Comparison of ENCODE assay signal across 31 cellular contexts in the genomic region with DNA sequence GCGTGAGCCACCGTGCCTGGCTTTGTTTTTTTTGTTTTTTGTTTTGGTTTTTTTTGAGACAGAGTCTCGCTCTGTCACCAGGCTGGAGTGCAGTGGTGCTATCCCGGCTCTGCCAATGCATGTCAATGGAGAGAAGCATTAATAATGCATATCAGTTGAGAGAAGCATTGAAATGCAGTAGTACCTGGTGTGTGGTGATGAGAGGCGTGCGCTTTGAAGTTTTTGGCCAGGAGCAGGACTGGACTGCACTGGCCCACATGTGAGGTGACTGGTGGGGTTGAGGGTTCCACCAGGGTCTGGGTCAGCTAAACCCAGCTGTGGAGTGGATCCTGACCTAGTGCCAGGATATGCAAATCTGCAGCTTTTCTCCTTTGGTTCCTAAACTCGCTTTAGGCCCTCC. TPM values are rescaled to one million over a fixed set of nuclear protein-coding genes. Genes with fewer than 3 reads are reported as not detected.
DNase-seq lines count a peak whose midpoint lies in the region; ATAC-seq and TF ChIP-seq lines count a peak whose summit lies in the region.
"Had no signal": no experiment of that assay in that cellular context is flagged by ENCODE, and none has a peak within 500 bp of the region (broad histone marks: within the 10 kb centered on the region; RNA-seq: fewer than 3 reads in every experiment).

No MANE protein-coding gene starts in this region.

- peaks cover 58% of the 10 kb centered on the region for H3K4me1 ChIP-seq in cardiac muscle cell (ENCODE audit: low read depth)
- H3K4me1 ChIP-seq in ascending aorta, result peaks cover 29 to 72% of the 10 kb centered on the region in 2 donors
- H3K4me1 ChIP-seq in lower lobe of right lung, result peaks cover 60% of the 10 kb centered on the region
- H3K4me1 ChIP-seq in thyroid gland, result peaks cover 42 to 71% of the 10 kb centered on the region in 2 donors

- intact Hi-C loops in Right ventricle myocardium superior (cut with DNase I) (no loop called here), ascending aorta (cut with DNase I) (no loop called here), lower lobe of right lung (cut with DNase I) (no loop called here), thyroid gland (cut with DNase I) (no loop called here)
- intact Hi-C loops in CD4-positive, alpha-beta T cell (cut with DNase I, micrococcal nuclease), result no loop called here

- CTCF ChIA-PET in CD4-positive, alpha-beta T cell (lab: Charles Lee), result no interaction called here

- H3K9me3 ChIP-seq in cardiac muscle cell (ENCODE audit: low read depth) (no peaks in the 10 kb centered on the region), ascending aorta (no peaks in the 10 kb centered on the region), lower lobe of right lung (no peaks in the 10 kb centered on the region), thyroid gland (no peaks in the 10 kb centered on the region)
- H3K9me3 ChIP-seq in CD4-positive, alpha-beta T cell (ENCODE audit: control insufficient read depth, low read length), result no peaks in the 10 kb centered on the region
- H3K9me3 ChIP-seq: right lobe of liver, SK-N-SH had no signal

- DNase-seq in cardiac muscle cell (ENCODE audit: low read depth in 1 of 2, low spot score in 1 of 2) (no peak), Right ventricle myocardium superior (no peak), ascending aorta (ENCODE audit: low spot score in 2 of 2) (no peak), lower lobe of right lung (no peak), thyroid gland (no peak), HT-29 (ENCODE audit: low spot score) (no peak), T1000 (lab: John Stamatoyannopoulos, UW) (no peak)
- no peak for DNase-seq in CD4-positive, alpha-beta T cell
- DNase-seq: 8988T; activated effector memory CD4-positive, alpha-beta T cell treated with Interleukin-2 at 50 U/mL for 16 hours; activated T-cell treated with anti-CD3 and anti-CD28 coated beads for 4 hours; NCI-H1417 treated with DMSO at 0.1 percent for 48 hours; NCI-H2107; NCI-H446; NCI-H82; nephron progenitor cell; right lobe of liver; RPMI8226; SK-N-SH; stimulated activated CD4-positive, alpha-beta T cell treated with anti-CD3 and anti-CD28 coated beads, Interleukin-4, amount 100 ng/mL, for 4 hours; stimulated activated naive CD4-positive, alpha-beta T cell had no signal

- H3K4me3 Mint-ChIP-seq in CD4-positive, alpha-beta T cell, result no peak overlapping the region
- H3K4me3 Mint-ChIP-seq: activated naive CD8-positive, alpha-beta T cell; central memory CD8-positive, alpha-beta T cell; dendritic cell treated with granulocyte-macrophage colony-stimulating factor and Interleukin-4, amounts not matched to agents 40 ng/mL and 50 ng/mL, for 4 days; nephron progenitor cell; T-helper 1 cell treated with Interleukin-12 subunit alpha and Interleukin-12 subunit beta and Interleukin-4 antibody, amounts not matched to agents 30 μg/mL and 1 μg/mL, for 36 hours had no signal

- peak overlapping the region; percentile 76 for H3K27ac ChIP-seq in cardiac muscle cell
- H3K27ac ChIP-seq in ascending aorta, result peak overlapping the region; percentile 81 to 96
- peak overlapping the region; percentile 64 for H3K27ac ChIP-seq in lower lobe of right lung
- H3K27ac ChIP-seq in thyroid gland, result peak overlapping the region in 2 of 3 donors; percentile 72 to 74
- H3K27ac ChIP-seq in CD4-positive, alpha-beta T cell (ENCODE audit: low read depth, low read length), result no peak overlapping the region
- H3K27ac ChIP-seq: right lobe of liver had no signal

- no peaks in the 10 kb centered on the region for H3K9me3 Mint-ChIP-seq in CD4-positive, alpha-beta T cell
- H3K9me3 Mint-ChIP-seq: central memory CD8-positive, alpha-beta T cell; dendritic cell treated with granulocyte-macrophage colony-stimulating factor and Interleukin-4, amounts not matched to agents 40 ng/mL and 50 ng/mL, for 4 days; nephron progenitor cell; T-helper 1 cell treated with Interleukin-12 subunit alpha and Interleukin-12 subunit beta and Interleukin-4 antibody, amounts not matched to agents 30 μg/mL and 1 μg/mL, for 36 hours had no signal

- H3K4me3 ChIP-seq in cardiac muscle cell, result no peak overlapping the region
- H3K4me3 ChIP-seq in ascending aorta, result no peak overlapping the region
- no peak overlapping the region for H3K4me3 ChIP-seq in lower lobe of right lung
- no peak overlapping the region for H3K4me3 ChIP-seq in thyroid gland (replicated peaks in 1 of 3)
- H3K4me3 ChIP-seq: GM12878, K562, right lobe of liver had no signal

- TF ChIP-seq CTCF in cardiac muscle cell (IDR thresholded peaks at IDR 0.05; ENCODE audit: low read depth, low read length) (no peak), ascending aorta (IDR thresholded peaks at IDR 0.05) (no peak), lower lobe of right lung (IDR thresholded peaks at IDR 0.05) (no peak), thyroid gland (IDR thresholded peaks at IDR 0.05) (no peak)
- TF ChIP-seq CTCF in CD4-positive, alpha-beta T cell (IDR thresholded peaks at IDR 0.05), result no peak

- no peak for TF ChIP-seq POLR2A in thyroid gland (IDR thresholded peaks at IDR 0.05)

- no peaks in the 10 kb centered on the region for H3K36me3 ChIP-seq in cardiac muscle cell
- H3K36me3 ChIP-seq in ascending aorta, result no peaks in the 10 kb centered on the region
- peaks cover 19% of the 10 kb centered on the region for H3K36me3 ChIP-seq in lower lobe of right lung
- no peaks in the 10 kb centered on the region for H3K36me3 ChIP-seq in thyroid gland
- H3K36me3 ChIP-seq: right lobe of liver had no signal

- H3K27me3 Mint-ChIP-seq in CD4-positive, alpha-beta T cell, result no peaks in the 10 kb centered on the region
- H3K27me3 Mint-ChIP-seq: activated naive CD8-positive, alpha-beta T cell; central memory CD8-positive, alpha-beta T cell; dendritic cell treated with granulocyte-macrophage colony-stimulating factor and Interleukin-4, amounts not matched to agents 40 ng/mL and 50 ng/mL, for 4 days had no signal

- ATAC-seq in Right ventricle myocardium superior (ENCODE audit: poor library complexity), result no peak
- no peak for ATAC-seq in lower lobe of right lung
- no peak for ATAC-seq in CD4-positive, alpha-beta T cell (ENCODE audit: poor library complexity)
- ATAC-seq: GM12878, right lobe of liver had no signal

- H3K27me3 ChIP-seq in cardiac muscle cell, result no peaks in the 10 kb centered on the region
- H3K27me3 ChIP-seq in ascending aorta, result no peaks in the 10 kb centered on the region
- H3K27me3 ChIP-seq in lower lobe of right lung (ENCODE audit: low read depth), result no peaks in the 10 kb centered on the region
- H3K27me3 ChIP-seq in thyroid gland, result no peaks in the 10 kb centered on the region
- H3K27me3 ChIP-seq in CD4-positive, alpha-beta T cell (ENCODE audit: control insufficient read depth, insufficient read depth, low read length), result no peaks in the 10 kb centered on the region
- H3K27me3 ChIP-seq: right lobe of liver had no signal

- POLR2A ChIA-PET in CD4-positive, alpha-beta T cell (lab: Charles Lee), result interaction anchor here (0.7 kb wide), 1 partner anchor 54 kb away, joined by 3 read pairs; no protein-coding TSS in a partner anchor

- no peak overlapping the region for H3K27ac Mint-ChIP-seq in CD4-positive, alpha-beta T cell
- H3K27ac Mint-ChIP-seq: dendritic cell treated with granulocyte-macrophage colony-stimulating factor and Interleukin-4, amounts not matched to agents 40 ng/mL and 50 ng/mL, for 4 days; nephron progenitor cell; T-helper 1 cell treated with Interleukin-12 subunit alpha and Interleukin-12 subunit beta and Interleukin-4 antibody, amounts not matched to agents 30 μg/mL and 1 μg/mL, for 36 hours had no signal

- peaks cover 75% of the 10 kb centered on the region for H3K36me3 Mint-ChIP-seq in CD4-positive, alpha-beta T cell (ENCODE audit: low read depth)

- 80 to 83% methylated on average over 7 of the region's 7 CpGs for WGBS in thyroid gland, 2 donors

- peaks cover 66% of the 10 kb centered on the region for H3K4me1 Mint-ChIP-seq in CD4-positive, alpha-beta T cell (ENCODE audit: low read depth)

RNA-seq across cellular contexts. Expression of gene SP2, which starts 5.4 kb away (rescaled TPM):
- 3.7 and 3.9 TPM in 2 replicates for total RNA-seq in cardiac muscle cell
- polyA plus RNA-seq in cardiac muscle cell, result 6.9 and 10.5 TPM in 2 replicates
- total RNA-seq in Right ventricle myocardium superior, result 12.4 TPM
- 198 TPM for total RNA-seq in ascending aorta
- total RNA-seq in lower lobe of right lung, result 19.4 TPM
- 10 to 100 TPM in 3 of 4 donors, 1 to 10 TPM in 1; 7.1 to 14.1 (median 12.3) TPM for total RNA-seq in thyroid gland
- 6.5 and 7.9 TPM in 2 replicates for total RNA-seq in HT-29 (2014; rRNA removed; shearing (Covaris generic))
- 10 to 100 TPM; 19.9 to 21.5 TPM for total RNA-seq in CD4-positive, alpha-beta T cell

RNA-seq across cellular contexts. Expression of gene PNPO, which starts 39.9 kb away (rescaled TPM):
- 11.7 and 12.9 TPM in 2 replicates for total RNA-seq in cardiac muscle cell
- polyA plus RNA-seq in cardiac muscle cell, result 12.9 and 15.6 TPM in 2 replicates
- total RNA-seq in Right ventricle myocardium superior, result 28.2 TPM
- 36.7 TPM for total RNA-seq in ascending aorta
- 29.2 TPM for total RNA-seq in lower lobe of right lung
- total RNA-seq in thyroid gland, result 100 to 1,000 TPM in 1 of 4 donors, 10 to 100 TPM in 3; 47.3 to 103 (median 78.9) TPM
- 26.4 and 28.4 TPM in 2 replicates for total RNA-seq in HT-29 (2014; rRNA removed; shearing (Covaris generic))
- total RNA-seq in CD4-positive, alpha-beta T cell, result 1 to 10 TPM; 2.2 to 2.4 TPM

RNA-seq across cellular contexts. Expression of gene SP6, which starts 50.5 kb away (rescaled TPM):
- 5.8 and 6.3 TPM in 2 replicates for total RNA-seq in cardiac muscle cell
- 4.6 and 5.0 TPM in 2 replicates for polyA plus RNA-seq in cardiac muscle cell
- 0.08 TPM for total RNA-seq in Right ventricle myocardium superior
- total RNA-seq in ascending aorta, result 0.11 TPM
- total RNA-seq in lower lobe of right lung, result 4.7 TPM
- 1 to 10 TPM in 1 of 4 donors, under 1 TPM in 3; 0.56 to 5.9 (median 0.96) TPM for total RNA-seq in thyroid gland
- total RNA-seq in HT-29 (2014; rRNA removed; shearing (Covaris generic)), result 11.2 and 12.5 TPM in 2 replicates
- total RNA-seq in CD4-positive, alpha-beta T cell, result under 1 TPM; 0.17 to 0.27 TPM
- total RNA-seq: GM12878 had no signal

RNA-seq across cellular contexts. Expression of gene PRR15L, which starts 56.3 kb away (rescaled TPM):
- total RNA-seq in cardiac muscle cell (not detected in 2 replicates), Right ventricle myocardium superior (not detected), ascending aorta (not detected), lower lobe of right lung (48.1 TPM), thyroid gland (100 to 1,000 TPM in 3 of 4 donors, 10 to 100 TPM in 1; 63.6 to 150 (median 127) TPM)
- polyA plus RNA-seq in cardiac muscle cell, result 0.22 TPM in 1 of 2 replicates, not detected in the other
- 54.3 and 59.6 TPM in 2 replicates for total RNA-seq in HT-29 (2014; rRNA removed; shearing (Covaris generic))
- total RNA-seq in CD4-positive, alpha-beta T cell, result not detected
- total RNA-seq: aorta, GM12878, K562, lung microvascular endothelial cell, MCF 10A, temporal lobe had no signal
- polyA plus RNA-seq: SK-N-SH had no signal
